20 cellular contexts compared by ENCODE assay signal in the genomic region with DNA sequence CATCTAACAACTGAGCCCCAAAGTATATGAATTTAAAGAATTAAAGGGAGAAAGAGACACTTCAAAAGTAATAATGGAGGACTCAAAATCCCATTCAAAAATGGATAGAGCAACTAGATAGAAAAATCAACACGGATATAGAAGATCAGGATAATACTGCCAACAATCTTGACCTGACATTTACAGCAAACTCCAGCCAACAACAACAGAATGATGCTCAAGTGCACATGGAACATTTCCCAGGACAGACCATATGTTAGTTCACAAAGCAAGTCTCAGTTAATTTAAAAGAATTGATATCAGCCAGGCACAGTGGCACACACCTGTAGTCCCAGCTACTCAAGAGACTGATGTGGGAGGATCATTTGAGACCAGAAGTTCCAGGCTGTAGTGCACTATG.
"Had no signal": no experiment of that assay in that cellular context is flagged by ENCODE, and none has a peak within 500 bp of the region (broad histone marks: within the 10 kb centered on the region; RNA-seq: fewer than 3 reads in every experiment).

No MANE protein-coding gene starts in this region.

- H3K4me3 ChIP-seq: K562 had no signal

- H3K4me3 Mint-ChIP-seq: IgD-negative memory B cell had no signal

- H3K9me3 ChIP-seq: SK-N-SH had no signal

- H3K4me2 ChIP-seq: KMS-11, SK-N-SH had no signal

- H3K27ac Mint-ChIP-seq: IgD-negative memory B cell had no signal

- FAIRE-seq: HTR-8/SVneo, K562, RCC 7860 had no signal

- H3K27ac ChIP-seq: HL-60, KMS-11 had no signal

- H3K36me3 Mint-ChIP-seq: IgD-negative memory B cell had no signal

- DNase-seq: Kasumi-1, MM.1S, NCI-H1092 treated with DMSO at 0.1 percent for 48 hours, NCI-H1436, NCI-H187, NCI-H2029, NCI-H2081 treated with DMSO at 0.1 percent for 48 hours, NCI-H2227 treated with DMSO at 0.1 percent for 48 hours, NCI-H524, NCI-H526 treated with DMSO at 0.1 percent for 48 hours, NCI-H774, Right ventricle myocardium superior, RPMI8226, SK-N-SH had no signal

- H3K9ac ChIP-seq: KMS-11, SK-N-SH had no signal

- ATAC-seq: K562 had no signal
